ENCODE assay signal across 8 cellular contexts in the genomic region with DNA sequence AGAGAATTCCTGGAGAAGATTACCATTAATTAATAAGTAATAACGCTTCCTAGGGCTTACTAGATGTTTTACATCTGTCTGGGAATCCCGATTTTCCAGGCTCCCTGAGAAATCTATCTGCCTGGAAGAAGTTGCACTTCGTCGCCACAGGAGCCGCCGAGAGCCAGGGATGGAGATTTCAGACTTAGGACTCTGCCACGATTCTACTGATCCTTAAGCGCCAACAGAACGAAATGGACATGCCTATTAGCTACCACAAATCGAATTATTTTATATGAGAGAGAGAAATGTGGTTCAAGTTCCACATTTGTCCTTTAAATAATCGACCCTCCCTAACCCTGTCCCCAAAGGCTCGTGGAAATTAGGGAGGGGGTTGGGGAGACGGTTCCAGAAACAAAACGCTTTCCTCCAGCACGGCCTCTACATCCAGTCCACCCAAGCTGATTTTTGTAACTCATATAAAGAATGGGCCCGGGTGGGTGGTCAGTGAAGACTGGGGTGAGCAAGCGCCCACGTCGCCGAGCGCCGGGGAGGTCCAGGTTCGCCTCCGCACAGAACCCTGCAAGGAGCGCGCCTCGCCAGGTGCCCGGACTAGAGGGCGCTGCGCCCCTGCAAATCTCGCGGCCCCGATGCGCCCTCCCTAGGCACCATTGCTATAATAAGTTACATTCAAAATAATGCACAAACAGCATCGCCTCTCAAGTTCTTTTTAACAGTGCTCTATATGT. TPM values are rescaled to one million over a fixed set of nuclear protein-coding genes. Genes with fewer than 3 reads are reported as not detected.
DNase-seq lines count a peak whose midpoint lies in the region; ATAC-seq, FAIRE-seq and TF ChIP-seq lines count a peak whose summit lies in the region.

No MANE protein-coding gene starts in this region.

- ATAC-seq in HG03139 (IDR thresholded peaks at IDR 0.05; ENCODE audit: unreplicated experiment) (no peak), HG03097 (IDR thresholded peaks at IDR 0.05; ENCODE audit: low FRiP score, unreplicated experiment) (no peak)

- intact Hi-C loops in mammary epithelial cell (cut with micrococcal nuclease) = loop anchor here (1.0 to 10.0 kb wide), 14 partner anchors 56 to 1679 kb away; no protein-coding TSS in a partner anchor

- no peaks in the 10 kb centered on the region for H3K36me3 ChIP-seq in mammary epithelial cell (ENCODE audit: insufficient read depth, low read length)
- H3K36me3 ChIP-seq in small intestine (ENCODE audit: control insufficient read depth in 2 of 2, insufficient read depth in 2 of 2, low read length in 2 of 2) = no peaks in the 10 kb centered on the region

- DNase-seq in activated CD4-positive, alpha-beta T cell treated with anti-CD3 and anti-CD28 coated beads for 48 hours = peak; percentile 43
- no peak for DNase-seq in activated CD4-positive, alpha-beta T cell treated with anti-CD3 and anti-CD28 coated beads, Interleukin-2, amount 50 U/mL, for 4 hours
- peak; percentile 65 for DNase-seq in NCI-H460 (ENCODE audit: extremely low read depth, low read depth)
- peak; percentile 77 for DNase-seq in mammary epithelial cell
- DNase-seq in inferior parietal cortex (ENCODE audit: extremely low spot score) = peak; percentile 63
- DNase-seq in small intestine = peak; percentile 83

- CTCF ChIA-PET in mammary epithelial cell (lab: Charles Lee; ENCODE audit: low non-redundant PET) = no interaction called here

- BruUV-seq in mammary epithelial cell (replicated peaks; lab: Mats Ljungman, UMichigan) = no TSS peak

- H3K27me3 ChIP-seq in mammary epithelial cell (ENCODE audit: insufficient read depth, low read length) (no peaks in the 10 kb centered on the region), small intestine (ENCODE audit: control insufficient read depth in 2 of 2, insufficient read depth in 2 of 2, low read length in 2 of 2) (peaks cover 0 to 3% of the 10 kb centered on the region in 2 donors)

- peak; percentile 52 to 90 for TF ChIP-seq CTCF in mammary epithelial cell (conservative IDR thresholded peaks at IDR 0.05 in 1 of 2, IDR thresholded peaks at IDR 0.05 in 1 of 2; ENCODE audit: extremely low read depth in 1 of 2, insufficient read depth in 1 of 2, low read depth in 1 of 2, low read length in 2 of 2)

- WGBS in mammary epithelial cell (ENCODE audit: low coverage, missing lambda C conversion rate) = 1% methylated on average over 25 of the region's 35 CpGs
- WGBS in small intestine, 3 donors = 1 to 3% (median 2%) methylated on average over 35 of the region's 35 CpGs

- peaks cover 76% of the 10 kb centered on the region for H3K79me2 ChIP-seq in mammary epithelial cell (ENCODE audit: insufficient read depth, low read length)

- peak overlapping the region; percentile 88 for H3K4me2 ChIP-seq in mammary epithelial cell (ENCODE audit: insufficient read depth, low read depth, low read length)

- H3K4me3 ChIP-seq in mammary epithelial cell (replicated peaks in 1 of 3; ENCODE audit: insufficient read depth in 1 of 3, low read depth in 2 of 3, low read length in 3 of 3) (peak overlapping the region; percentile 92 to 100 (median 99)), small intestine (ENCODE audit: low read depth in 1 of 2, low read length in 2 of 2) (peak overlapping the region; percentile 29 to 80)

- peak overlapping the region; percentile 50 for H2AFZ ChIP-seq in mammary epithelial cell (ENCODE audit: low read depth, low read length)

- in situ Hi-C loops in mammary epithelial cell (cut with MboI; ENCODE audit: low sequenced_read_pairs in 2 of 2) = loop anchor here (5.0 to 25.0 kb wide), 4 partner anchors 187 to 402 kb away; no protein-coding TSS in a partner anchor

- peak overlapping the region; percentile 99 for H3K27ac ChIP-seq in mammary epithelial cell (ENCODE audit: insufficient read depth, low read depth, low read length)
- peak overlapping the region; percentile 95 to 99 for H3K27ac ChIP-seq in small intestine (ENCODE audit: low read depth in 1 of 2, low read length in 1 of 2)

- H3K4me1 ChIP-seq in mammary epithelial cell (ENCODE audit: insufficient read depth, low read length) (peaks cover 30% of the 10 kb centered on the region), small intestine (ENCODE audit: control insufficient read depth in 2 of 2, insufficient read depth in 1 of 2, low read depth in 1 of 2, low read length in 1 of 2) (no peaks in the 10 kb centered on the region)

- dilution Hi-C loops in mammary epithelial cell (cut with HindIII; ENCODE audit: low sequenced_read_pairs) = no loop called here

- peak overlapping the region; percentile 100 for H3K9ac ChIP-seq in mammary epithelial cell (ENCODE audit: insufficient read depth, low read length)

- peaks cover 7% of the 10 kb centered on the region for H4K20me1 ChIP-seq in mammary epithelial cell (ENCODE audit: insufficient read depth, low read length)

- no peaks in the 10 kb centered on the region for H3K9me3 ChIP-seq in mammary epithelial cell (replicated peaks; ENCODE audit: insufficient read depth, low read length)
- H3K9me3 ChIP-seq in small intestine (ENCODE audit: control insufficient read depth, low read depth) = no peaks in the 10 kb centered on the region

- no peak for FAIRE-seq in small intestine (lab: Jason Lieb, UNC)

RNA-seq across cellular contexts. Expression of a gene that starts 1.9 kb away (rescaled TPM):
- total RNA-seq in NCI-H460 (2014; rRNA removed; shearing (Covaris generic)) = 83.1 and 87.5 TPM in 2 replicates
- polyA plus RNA-seq in NCI-H460 (2014; cell fraction: nucleus; rRNA removed) = 40.6 and 73.8 TPM in 2 replicates
- total RNA-seq in mammary epithelial cell = 1,000 to 10,000 TPM in 1 of 2 donors, 100 to 1,000 TPM in 1; 773 to 1,267 TPM
- polyA plus RNA-seq in mammary epithelial cell = 307 TPM
- 1,946 TPM for polyA minus RNA-seq in mammary epithelial cell
- 10 to 100 TPM; 62.4 to 99.3 (median 67.8) TPM for polyA plus RNA-seq in small intestine

Comparison
In these comparisons a context has a peak if more than half of its experiments do, and no peak if none do; other contexts are left out.
1. DNase-seq: peak in activated CD4-positive, alpha-beta T cell treated with anti-CD3 and anti-CD28 coated beads for 48 hours (single experiment), NCI-H460 (single experiment), mammary epithelial cell (single experiment), inferior parietal cortex (single experiment) and small intestine (single experiment); none in activated CD4-positive, alpha-beta T cell treated with anti-CD3 and anti-CD28 coated beads, Interleukin-2, amount 50 U/mL, for 4 hours (0 of 2).